ENCODE assay signal across 15 cellular contexts in the genomic region with DNA sequence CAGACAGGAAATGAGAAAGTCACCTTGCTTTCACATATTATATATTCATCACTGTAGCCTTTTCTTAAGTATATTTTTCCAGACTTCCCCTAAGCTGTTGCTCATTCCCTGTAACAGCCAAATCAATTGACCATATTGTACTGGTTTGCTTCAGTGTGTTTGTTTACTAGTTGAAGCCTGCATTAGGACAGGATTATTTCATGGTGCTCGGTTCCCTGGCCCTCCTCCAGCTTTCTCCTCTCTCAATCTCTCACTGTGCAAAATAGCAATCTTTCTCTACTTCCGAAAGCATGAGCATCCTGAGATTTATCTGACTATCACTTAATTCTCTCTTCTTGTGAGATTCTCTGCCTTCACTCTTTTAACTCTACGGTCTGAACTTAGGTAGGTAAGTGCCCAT. TPM values are rescaled to one million over a fixed set of nuclear protein-coding genes. Genes with fewer than 3 reads are reported as not detected.
DNase-seq lines count a peak whose midpoint lies in the region; ATAC-seq and TF ChIP-seq lines count a peak whose summit lies in the region.
"Had no signal": no experiment of that assay in that cellular context is flagged by ENCODE, and none has a peak within 500 bp of the region (broad histone marks: within the 10 kb centered on the region; RNA-seq: fewer than 3 reads in every experiment).

No MANE protein-coding gene starts in this region.

- H3K27me3 ChIP-seq in endocrine pancreas (ENCODE audit: control insufficient read depth, insufficient read depth, low read length): no peaks in the 10 kb centered on the region

- DNase-seq in NCI-H1092 treated with DMSO at 0.1 percent for 48 hours (lab: John Stamatoyannopoulos, UW) (peak; percentile 29), NCI-H1092 (lab: John Stamatoyannopoulos, UW) (no peak), G401 (ENCODE audit: low spot score) (peak; percentile 92), NCI-H82 (lab: John Stamatoyannopoulos, UW) (peak; percentile 94), mucosa of descending colon (no peak), iPS-NIHi7 (ENCODE audit: extremely low spot score) (no peak)
- DNase-seq: CD8-positive, alpha-beta T cell; COR-L47; DMS153; H7 had no signal

- intact Hi-C loops in mucosa of descending colon (cut with DNase I, micrococcal nuclease): no loop called here

- H3K36me3 ChIP-seq in endocrine pancreas (ENCODE audit: control insufficient read depth, insufficient read depth, low read length) (no peaks in the 10 kb centered on the region), mucosa of descending colon (ENCODE audit: low read depth) (no peaks in the 10 kb centered on the region)

- H3K9me3 ChIP-seq in endocrine pancreas (ENCODE audit: control insufficient read depth, low read length) (no peaks in the 10 kb centered on the region), mucosa of descending colon (no peaks in the 10 kb centered on the region)

- H3K4me3 ChIP-seq in endocrine pancreas (ENCODE audit: control insufficient read depth, insufficient read depth, low read length): peak overlapping the region; percentile 77
- H3K4me3 ChIP-seq in mucosa of descending colon: no peak overlapping the region
- H3K4me3 ChIP-seq: GM23338 had no signal

- ATAC-seq in mucosa of descending colon (no peak), GM21528 (IDR thresholded peaks at IDR 0.05; ENCODE audit: low FRiP score, unreplicated experiment) (no peak)
- ATAC-seq: CD8-positive, alpha-beta T cell; GM23338; HepG2 had no signal

- H3K4me1 ChIP-seq in endocrine pancreas (ENCODE audit: control insufficient read depth, insufficient read depth, low read length): peaks cover 10% of the 10 kb centered on the region
- no peaks in the 10 kb centered on the region for H3K4me1 ChIP-seq in mucosa of descending colon (ENCODE audit: low read depth)

- no peak overlapping the region for H3K9ac ChIP-seq in endocrine pancreas (ENCODE audit: control insufficient read depth, insufficient read depth, low read length)

- no peak for TF ChIP-seq CTCF in mucosa of descending colon (IDR thresholded peaks at IDR 0.05)

- in situ Hi-C loops in G401 (cut with HindIII; ENCODE audit: low sequenced_read_pairs): no loop called here

RNA-seq across cellular contexts. Expression of a gene that starts 2.4 kb away (rescaled TPM):
- total RNA-seq in G401 (2014; rRNA removed; shearing (Covaris generic)): 0.88 TPM in 1 of 2 replicates, not detected in the other
- total RNA-seq in mucosa of descending colon: not detected
- total RNA-seq: A673; CD8-positive, alpha-beta T cell; GM23338; H7; HepG2 had no signal

Comparison
In these comparisons a context has a peak if more than half of its experiments do, and no peak if none do; other contexts are left out.
1. DNase-seq: peak in NCI-H1092 treated with DMSO at 0.1 percent for 48 hours (single experiment), G401 (single experiment) and NCI-H82 (single experiment); none in NCI-H1092 (single experiment), mucosa of descending colon (0 of 3) and iPS-NIHi7 (single experiment).